30 cellular contexts compared by ENCODE assay signal in the genomic region with DNA sequence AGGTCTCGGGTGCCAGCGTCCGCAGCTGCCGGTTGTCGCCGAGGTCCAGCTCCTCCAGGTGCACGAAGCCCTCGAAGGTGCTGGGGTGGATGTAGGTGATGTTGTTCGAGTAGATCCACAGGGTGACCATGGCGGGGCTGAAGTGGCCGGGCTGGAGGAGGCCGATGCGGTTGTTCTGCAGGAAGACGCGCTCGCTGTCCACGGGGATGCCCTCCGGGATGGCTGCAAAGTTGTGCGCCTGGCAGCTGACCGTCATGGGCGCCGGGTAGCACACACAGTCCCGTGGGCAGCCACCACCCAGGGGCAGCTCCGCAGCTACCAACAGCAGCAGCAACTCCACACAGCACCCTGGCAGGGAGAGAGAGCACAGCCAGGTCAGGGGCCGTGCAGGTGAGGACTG.
"Had no signal": no experiment of that assay in that cellular context is flagged by ENCODE, and none has a peak within 500 bp of the region (broad histone marks: within the 10 kb centered on the region; RNA-seq: fewer than 3 reads in every experiment).

No MANE protein-coding gene starts in this region.

- DNase-seq: naive thymus-derived CD8-positive, alpha-beta T cell; nephron progenitor cell; occipital lobe; ovary; posterior cingulate gyrus; psoas muscle; right lobe of liver; sigmoid colon; small intestine; stimulated activated CD4-positive, alpha-beta T cell treated with anti-CD3 and anti-CD28 coated beads, Interleukin-15, amount 100 ng/mL, for 24 hours; stimulated activated CD4-positive, alpha-beta T cell treated with anti-CD3 and anti-CD28 coated beads, Interleukin-2, amount 100 ng/mL, for 24 hours; stimulated activated CD4-positive, alpha-beta T cell treated with anti-CD3 and anti-CD28 coated beads, Interleukin-2, amount 100 ng/mL, for 48 hours; stimulated activated CD4-positive, alpha-beta T cell treated with anti-CD3 and anti-CD28 coated beads, Interleukin-4, amount 100 ng/mL, for 24 hours; stimulated activated naive B cell treated with anti-CD40 and anti-IgM and Interleukin-4, amounts not matched to agents 10 μg/mL and 1 μg/mL and 100 μg/mL, for 72 hours; stimulated activated naive CD4-positive, alpha-beta T cell treated with Interleukin-2 at 50 U/mL for 16 hours; stimulated activated naive CD8-positive, alpha-beta T cell treated with anti-CD3 and anti-CD28 coated beads, Interleukin-15, amount 100 ng/mL, for 72 hours; substantia nigra; testis; tibial artery; transverse colon; upper lobe of right lung; uterus had no signal

- H2AFZ ChIP-seq: parathyroid adenoma had no signal

- H3K27me3 ChIP-seq: ovary, right lobe of liver, suprapubic skin, testis, upper lobe of right lung, uterus had no signal

- H3K27ac ChIP-seq: ovary, parathyroid adenoma, psoas muscle, right lobe of liver, sigmoid colon, suprapubic skin, testis, tibial artery, transverse colon, upper lobe of right lung, uterus had no signal

- H3K36me3 Mint-ChIP-seq: naive thymus-derived CD8-positive, alpha-beta T cell; natural killer cell treated with Interleukin-12 subunit alpha and Interleukin-12 subunit beta and Interleukin-15 and Interleukin-18, amount 100 ng/mL, for 72 hours; stimulated activated effector memory CD8-positive, alpha-beta T cell treated with anti-CD3 and anti-CD28 coated beads, Interleukin-12 subunit alpha, Interleukin-12 subunit beta, amount 100 ng/mL, for 72 hours; stimulated activated naive B cell treated with anti-CD40 and anti-IgM and Interleukin-4, amounts not matched to agents 10 μg/mL and 1 μg/mL and 100 μg/mL, for 72 hours; type B pancreatic cell had no signal

- H3K9me3 Mint-ChIP-seq: naive thymus-derived CD8-positive, alpha-beta T cell; natural killer cell treated with Interleukin-12 subunit alpha and Interleukin-12 subunit beta and Interleukin-15 and Interleukin-18, amount 100 ng/mL, for 72 hours; nephron progenitor cell; neural crest cell; stimulated activated effector memory CD8-positive, alpha-beta T cell treated with anti-CD3 and anti-CD28 coated beads, Interleukin-12 subunit alpha, Interleukin-12 subunit beta, amount 100 ng/mL, for 72 hours; stimulated activated naive B cell treated with anti-CD40 and anti-IgM and Interleukin-4, amounts not matched to agents 10 μg/mL and 1 μg/mL and 100 μg/mL, for 72 hours; stimulated activated naive CD8-positive, alpha-beta T cell treated with anti-CD3 and anti-CD28 coated beads, Interleukin-15, amount 100 ng/mL, for 72 hours; type B pancreatic cell had no signal

- H3K9ac ChIP-seq: parathyroid adenoma had no signal

- H3K4me3 Mint-ChIP-seq: natural killer cell treated with Interleukin-12 subunit alpha and Interleukin-12 subunit beta and Interleukin-15 and Interleukin-18, amount 100 ng/mL, for 72 hours; nephron progenitor cell; neural crest cell; stimulated activated effector memory CD8-positive, alpha-beta T cell treated with anti-CD3 and anti-CD28 coated beads, Interleukin-12 subunit alpha, Interleukin-12 subunit beta, amount 100 ng/mL, for 72 hours; stimulated activated naive B cell treated with anti-CD40 and anti-IgM and Interleukin-4, amounts not matched to agents 10 μg/mL and 1 μg/mL and 100 μg/mL, for 72 hours; stimulated activated naive CD8-positive, alpha-beta T cell treated with anti-CD3 and anti-CD28 coated beads, Interleukin-15, amount 100 ng/mL, for 72 hours; type B pancreatic cell had no signal

- H3K27ac Mint-ChIP-seq: natural killer cell treated with Interleukin-12 subunit alpha and Interleukin-12 subunit beta and Interleukin-15 and Interleukin-18, amount 100 ng/mL, for 72 hours; nephron progenitor cell; progenitor cell of endocrine pancreas; stimulated activated effector memory CD8-positive, alpha-beta T cell treated with anti-CD3 and anti-CD28 coated beads, Interleukin-12 subunit alpha, Interleukin-12 subunit beta, amount 100 ng/mL, for 72 hours; stimulated activated naive B cell treated with anti-CD40 and anti-IgM and Interleukin-4, amounts not matched to agents 10 μg/mL and 1 μg/mL and 100 μg/mL, for 72 hours; type B pancreatic cell had no signal

- H3K4me1 ChIP-seq: parathyroid adenoma, testis, uterus had no signal

- H3K4me1 Mint-ChIP-seq: naive thymus-derived CD8-positive, alpha-beta T cell; stimulated activated effector memory CD8-positive, alpha-beta T cell treated with anti-CD3 and anti-CD28 coated beads, Interleukin-12 subunit alpha, Interleukin-12 subunit beta, amount 100 ng/mL, for 72 hours; stimulated activated naive B cell treated with anti-CD40 and anti-IgM and Interleukin-4, amounts not matched to agents 10 μg/mL and 1 μg/mL and 100 μg/mL, for 72 hours; stimulated activated naive CD8-positive, alpha-beta T cell treated with anti-CD3 and anti-CD28 coated beads, Interleukin-15, amount 100 ng/mL, for 72 hours had no signal

- H3K27me3 Mint-ChIP-seq: natural killer cell treated with Interleukin-12 subunit alpha and Interleukin-12 subunit beta and Interleukin-15 and Interleukin-18, amount 100 ng/mL, for 72 hours; progenitor cell of endocrine pancreas; stimulated activated naive CD8-positive, alpha-beta T cell treated with anti-CD3 and anti-CD28 coated beads, Interleukin-15, amount 100 ng/mL, for 72 hours had no signal

- H3K36me3 ChIP-seq: ovary, right lobe of liver, sigmoid colon, transverse colon, upper lobe of right lung, uterus had no signal

- ATAC-seq: naive thymus-derived CD8-positive, alpha-beta T cell; psoas muscle; right cardiac atrium; stimulated activated effector memory CD8-positive, alpha-beta T cell treated with anti-CD3 and anti-CD28 coated beads, Interleukin-12 subunit alpha, Interleukin-12 subunit beta, amount 100 ng/mL, for 72 hours; stimulated activated naive B cell treated with anti-CD40 and anti-IgM and Interleukin-4, amounts not matched to agents 10 μg/mL and 1 μg/mL and 100 μg/mL, for 72 hours; upper lobe of right lung had no signal

- H3K4me3 ChIP-seq: ovary, psoas muscle, right lobe of liver, sigmoid colon, suprapubic skin, testis, tibial artery, transverse colon, upper lobe of right lung, uterus had no signal

- H3K9me3 ChIP-seq: ovary, psoas muscle, right lobe of liver, sigmoid colon, suprapubic skin, testis, tibial artery, transverse colon, upper lobe of right lung, uterus had no signal

- H3K79me2 ChIP-seq: parathyroid adenoma had no signal
